Comparison of ENCODE assay signal across 5 cellular contexts in genomic region chr2:183339311-183339710, GRCh38.
"Had no signal": no experiment of that assay in that cellular context is flagged by ENCODE, and none has a peak within 500 bp of the region (broad histone marks: within the 10 kb centered on the region; RNA-seq: fewer than 3 reads in every experiment).

No MANE protein-coding gene starts in this region.

- H3K9ac ChIP-seq: KMS-11 had no signal

- FAIRE-seq: HTR-8/SVneo had no signal

- H3K27ac ChIP-seq: HL-60, KMS-11 had no signal

- DNase-seq: KBM-7, KG1 had no signal

- H3K4me2 ChIP-seq: KMS-11 had no signal
